ENCODE assay signal across 2 cellular contexts in the genomic region with DNA sequence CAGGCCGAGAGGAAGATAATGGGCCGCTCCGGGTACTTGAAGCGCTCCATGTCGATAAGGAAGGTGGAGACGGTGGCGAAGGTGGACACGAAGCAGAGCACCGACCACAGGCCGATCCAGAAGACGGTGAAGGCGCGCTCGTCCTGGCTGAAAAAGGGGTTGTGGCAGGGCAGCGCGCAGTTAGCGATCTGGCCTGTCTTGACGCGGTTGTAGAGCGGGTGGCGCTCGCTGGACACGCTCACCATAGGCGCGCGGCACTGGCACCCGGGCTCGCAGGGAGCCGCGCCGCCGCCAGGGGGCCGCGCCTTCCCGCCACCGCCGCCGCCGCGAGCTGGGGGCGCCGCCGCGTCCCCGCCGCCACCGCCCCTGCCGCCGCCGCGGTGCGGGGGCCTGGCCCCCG.
TF ChIP-seq lines count a peak whose summit lies in the region.

No MANE protein-coding gene starts in this region.

TF ChIP-seq in GM23338, 12 proteins besides CTCF, POLR2A, EP300 and RAD21 (continued from another document):
- TF ChIP-seq ZNF462 (CRISPR knock-in tag; IDR thresholded peaks at IDR 0.05) (no peak), ZNF331 (CRISPR knock-in tag; IDR thresholded peaks at IDR 0.05; ENCODE audit: low read depth) (no peak), JUNB (IDR thresholded peaks at IDR 0.05; ENCODE audit: unreplicated experiment) (no peak), EZH2phosphoT487 (IDR thresholded peaks at IDR 0.05; ENCODE audit: unreplicated experiment) (no peak), ETS1 (IDR thresholded peaks at IDR 0.05) (no peak), ZNF114 (CRISPR knock-in tag; IDR thresholded peaks at IDR 0.05) (no peak), NANOG (IDR thresholded peaks at IDR 0.05; ENCODE audit: borderline replicate concordance) (no peak)

TF ChIP-seq in neural cell, 6 proteins besides CTCF, POLR2A, EP300 and RAD21 (continued from another document):
- TF ChIP-seq REST (IDR thresholded peaks at IDR 0.05; ENCODE audit: borderline replicate concordance) = no peak
- TF ChIP-seq POLR2AphosphoS5 (IDR thresholded peaks at IDR 0.05) = no peak
TF ChIP-seq in neural cell: peak in this region for 1.
